ENCODE assay signal across 26 cellular contexts in the genomic region with DNA sequence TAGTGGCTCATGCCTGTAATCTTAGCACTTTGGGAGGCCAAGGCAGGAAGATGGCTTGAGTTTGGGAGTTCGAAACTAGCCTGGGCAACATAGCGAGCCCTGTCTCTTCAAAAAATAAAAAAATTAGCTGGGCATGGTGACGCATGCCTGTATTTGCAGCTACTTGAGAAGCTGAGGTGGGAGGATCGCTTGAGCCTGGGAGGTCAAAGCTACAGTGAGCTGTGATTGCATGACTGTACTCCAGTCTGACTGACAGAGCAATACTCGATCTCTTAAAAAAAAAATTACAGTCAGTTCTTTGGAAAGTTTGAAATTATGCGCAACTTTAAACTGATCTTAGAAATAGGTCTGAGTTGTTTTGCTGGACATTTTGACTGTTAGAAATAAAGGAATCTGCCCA. TPM values are rescaled to one million over a fixed set of nuclear protein-coding genes. Genes with fewer than 3 reads are reported as not detected.
DNase-seq lines count a peak whose midpoint lies in the region; ATAC-seq, FAIRE-seq and TF ChIP-seq lines count a peak whose summit lies in the region.
"Had no signal": no experiment of that assay in that cellular context is flagged by ENCODE, and none has a peak within 500 bp of the region (broad histone marks: within the 10 kb centered on the region; RNA-seq: fewer than 3 reads in every experiment).

No MANE protein-coding gene starts in this region.

- H3K9me3 ChIP-seq in GM23248 (ENCODE audit: low read depth): no peaks in the 10 kb centered on the region
- no peaks in the 10 kb centered on the region for H3K9me3 ChIP-seq in RWPE2 (ENCODE audit: severe bottlenecking)
- H3K9me3 ChIP-seq: BLaER1 treated with 17β-estradiol and CSF1 and Interleukin-3, amounts not matched to agents 10 nM and 100 nM; SJSA1 had no signal

- no peak for FAIRE-seq in GM19239 (lab: Jason Lieb, UNC)
- FAIRE-seq: A204.1, G401.6, HepG2 had no signal

- no peak for TF ChIP-seq CTCF in RWPE2 (IDR thresholded peaks at IDR 0.05; ENCODE audit: poor library complexity, severe bottlenecking)

- 93 to 98% methylated on average over 5 to 6 of the region's 6 CpGs for WGBS in GM23248 (ENCODE audit: low coverage in 1 of 2, low lambda C conversion rate in 2 of 2, missing lambda C conversion rate in 2 of 2), 2 experiments

- H3K9ac ChIP-seq in GM23248: no peak overlapping the region
- H3K9ac ChIP-seq: BLaER1 treated with 17β-estradiol and CSF1 and Interleukin-3, amounts not matched to agents 10 nM and 100 nM had no signal

- H3K27ac ChIP-seq in GM23248: peak overlapping the region; percentile 24; the same call in 1 of the 2 replicates
- H3K27ac ChIP-seq in RWPE2 (ENCODE audit: poor library complexity, severe bottlenecking): peak overlapping the region; percentile 60
- H3K27ac ChIP-seq: BLaER1 treated with 17β-estradiol and CSF1 and Interleukin-3, amounts not matched to agents 10 nM and 100 nM; SJSA1 had no signal

- no peak for ATAC-seq in RWPE2 (ENCODE audit: low read depth)
- no peak for ATAC-seq in effector memory CD8-positive, alpha-beta T cell (replicated peaks)
- ATAC-seq: HepG2 had no signal

- no peak overlapping the region for H3K4me2 ChIP-seq in GM23248 (ENCODE audit: unreplicated experiment)

- H3K27me3 ChIP-seq in GM23248 (replicated peaks; ENCODE audit: insufficient read depth) (no peaks in the 10 kb centered on the region), RWPE2 (ENCODE audit: insufficient read depth, poor library complexity, severe bottlenecking) (no peaks in the 10 kb centered on the region)
- H3K27me3 ChIP-seq: BLaER1 treated with 17β-estradiol and CSF1 and Interleukin-3, amounts not matched to agents 10 nM and 100 nM; SJSA1 had no signal

- H3K9me3 Mint-ChIP-seq in effector memory CD8-positive, alpha-beta T cell: no peaks in the 10 kb centered on the region
- H3K9me3 Mint-ChIP-seq: CD4-positive, alpha-beta T cell had no signal

- H3K36me3 Mint-ChIP-seq in effector memory CD8-positive, alpha-beta T cell (ENCODE audit: insufficient read depth): peaks cover 61% of the 10 kb centered on the region

- H3K36me3 ChIP-seq in GM23248 (ENCODE audit: low read depth) (no peaks in the 10 kb centered on the region), RWPE2 (ENCODE audit: low read depth) (no peaks in the 10 kb centered on the region)
- H3K36me3 ChIP-seq: SJSA1 had no signal

- H4K20me1 ChIP-seq in GM23248 (ENCODE audit: insufficient read depth): no peaks in the 10 kb centered on the region

- H3K4me3 Mint-ChIP-seq in effector memory CD8-positive, alpha-beta T cell: no peak overlapping the region
- H3K4me3 Mint-ChIP-seq: CD4-positive, alpha-beta T cell had no signal

- in situ Hi-C loops in GM23248 (cut with MboI): no loop called here

- no peaks in the 10 kb centered on the region for H3K79me2 ChIP-seq in GM23248 (ENCODE audit: insufficient read depth)

- DNase-seq in GM23248 (no peak), RWPE2 (ENCODE audit: low spot score) (no peak), left kidney (ENCODE audit: low read depth, low spot score) (peak; percentile 21), GM19239 (ENCODE audit: insufficient read length, low spot score) (no peak), SW 1271 (lab: John Stamatoyannopoulos, UW) (no peak), COLO668 (lab: John Stamatoyannopoulos, UW; ENCODE audit: unreplicated experiment) (no peak)
- DNase-seq in effector memory CD8-positive, alpha-beta T cell: no peak
- DNase-seq: CD4-positive, alpha-beta T cell; COR-L47; H7; Kasumi-1; MV-4-11; NCI-H1105; NCI-H1436 treated with DMSO at 0.1 percent for 48 hours; NCI-H187 treated with DMSO at 0.1 percent for 48 hours; NCI-H2171 treated with DMSO at 0.1 percent for 48 hours; NCI-H446; NCI-H526; NCI-H82; NK-92 treated with Interleukin-12 subunit alpha and Interleukin-12 subunit beta, amount 100 ng/mL, for 24 hours; Right ventricle myocardium superior had no signal

- no peaks in the 10 kb centered on the region for H3K9me2 ChIP-seq in GM23248 (ENCODE audit: insufficient read depth)

- peaks cover 0 to 4% of the 10 kb centered on the region in 2 donors for H3K4me1 Mint-ChIP-seq in effector memory CD8-positive, alpha-beta T cell (ENCODE audit: low read depth in 2 of 2)

- peaks cover 23% of the 10 kb centered on the region for H3K4me1 ChIP-seq in GM23248 (ENCODE audit: insufficient read depth)
- peaks cover 9% of the 10 kb centered on the region for H3K4me1 ChIP-seq in RWPE2 (ENCODE audit: insufficient read depth, poor library complexity, severe bottlenecking)
- H3K4me1 ChIP-seq: SJSA1 had no signal

- no peak overlapping the region for H2AFZ ChIP-seq in GM23248

- H3F3A ChIP-seq in GM23248 (ENCODE audit: insufficient read depth): peaks cover 26% of the 10 kb centered on the region; the same call in 1 of the 2 replicates

- H3K4me3 ChIP-seq in GM23248 (no peak overlapping the region), RWPE2 (ENCODE audit: severe bottlenecking) (no peak overlapping the region)
- H3K4me3 ChIP-seq: BLaER1 treated with 17β-estradiol and CSF1 and Interleukin-3, amounts not matched to agents 10 nM and 100 nM; SJSA1 had no signal

- H3K27ac Mint-ChIP-seq in effector memory CD8-positive, alpha-beta T cell: peak overlapping the region; percentile 31 to 68

- H3K27me3 Mint-ChIP-seq in effector memory CD8-positive, alpha-beta T cell: no peaks in the 10 kb centered on the region
- H3K27me3 Mint-ChIP-seq: CD4-positive, alpha-beta T cell had no signal

RNA-seq across cellular contexts. Expression of gene DOCK11, which starts 55.8 kb away (rescaled TPM):
- total RNA-seq in GM23248 (2014; rRNA removed; shearing (Covaris generic)): 15.6 and 21.9 TPM in 2 replicates
- polyA plus RNA-seq in GM23248 (2016; fragmentation: Nextera tagmentation; extraction: Ambion mirVana): 9.8 and 11.7 TPM in 2 replicates
